In the genomic region with DNA sequence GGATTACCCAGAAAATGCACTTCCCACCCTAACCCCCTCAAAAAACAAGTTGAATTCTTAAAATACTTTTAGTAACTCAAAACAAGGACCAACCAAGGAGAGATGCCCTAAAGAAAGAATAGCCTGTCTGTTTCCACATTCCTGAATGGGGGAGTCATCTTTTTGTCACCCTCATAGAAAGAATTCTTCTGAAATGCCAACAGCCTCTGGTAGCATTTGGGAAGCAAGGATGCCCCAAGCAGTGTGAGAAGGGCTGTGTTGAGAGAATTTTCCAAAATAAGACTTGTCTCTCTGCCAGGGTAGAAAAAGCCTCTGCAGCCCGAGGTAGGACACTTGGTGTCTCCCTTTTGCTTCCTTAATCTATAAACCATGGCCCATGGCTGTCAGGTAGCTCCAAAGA, we compare ENCODE assay signal across 21 cellular contexts.
A peak's percentile ranks its signal among the peaks of the same experiment; 100 is the strongest.
DNase-seq lines count a peak whose midpoint lies in the region; ATAC-seq and TF ChIP-seq lines count a peak whose summit lies in the region.
"Had no signal": no experiment of that assay in that cellular context is flagged by ENCODE, and none has a peak within 500 bp of the region (broad histone marks: within the 10 kb centered on the region; RNA-seq: fewer than 3 reads in every experiment).

No MANE protein-coding gene starts in this region.

- DNase-seq in EH (ENCODE audit: low read depth): peak; percentile 57
- DNase-seq in NCI-H82 treated with DMSO at 0.1 percent for 48 hours (lab: John Stamatoyannopoulos, UW; ENCODE audit: unreplicated experiment): peak; percentile 42
- peak; percentile 82 for DNase-seq in foreskin melanocyte
- DNase-seq in progenitor cell of endocrine pancreas (ENCODE audit: low spot score, unreplicated experiment): no peak
- DNase-seq in activated CD4-positive, alpha-beta T cell treated with anti-CD3 and anti-CD28 coated beads, Interleukin-2, amount 50 U/mL, for 1 hour: no peak
- no peak for DNase-seq in activated CD8-positive, alpha-beta T cell treated with anti-CD3 and anti-CD28 coated beads for 36 hours
- DNase-seq in NCI-H2171 (lab: John Stamatoyannopoulos, UW): no peak
- DNase-seq: activated CD8-positive, alpha-beta memory T cell treated with anti-CD3 and anti-CD28 coated beads, Interleukin-2, amount 50 U/mL, for 48 hours; activated effector memory CD4-positive, alpha-beta T cell treated with anti-CD3 and anti-CD28 coated beads, Interleukin-2, amount 50 U/mL, for 16 hours; activated naive CD8-positive, alpha-beta T cell treated with anti-CD3 and anti-CD28 coated beads, Interleukin-2, amount 50 U/mL, for 24 hours; DMS 273 treated with DMSO at 0.1 percent for 48 hours; GDM1; midbrain; NCI-H187 treated with DMSO at 0.1 percent for 48 hours; NCI-H2227 treated with DMSO at 0.1 percent for 48 hours; NCI-H748 treated with DMSO at 0.1 percent for 48 hours; T-helper 17 cell; upper lobe of right lung had no signal

- no peaks in the 10 kb centered on the region for H3K4me1 Mint-ChIP-seq in progenitor cell of endocrine pancreas (ENCODE audit: low read depth)
- H3K4me1 Mint-ChIP-seq in activated CD8-positive, alpha-beta T cell treated with anti-CD3 and anti-CD28 coated beads for 36 hours (ENCODE audit: low read depth): no peaks in the 10 kb centered on the region
- H3K4me1 Mint-ChIP-seq: activated naive CD8-positive, alpha-beta T cell treated with anti-CD3 and anti-CD28 coated beads, Interleukin-2, amount 50 U/mL, for 24 hours; nephron; T-helper 17 cell had no signal

- no peak for TF ChIP-seq CTCF in progenitor cell of endocrine pancreas (IDR thresholded peaks at IDR 0.05; ENCODE audit: unreplicated experiment)
- TF ChIP-seq CTCF in activated CD8-positive, alpha-beta T cell treated with anti-CD3 and anti-CD28 coated beads for 36 hours (IDR thresholded peaks at IDR 0.05): no peak

- no peak overlapping the region for H3K4me3 Mint-ChIP-seq in progenitor cell of endocrine pancreas (ENCODE audit: low read depth)
- no peak overlapping the region for H3K4me3 Mint-ChIP-seq in activated CD8-positive, alpha-beta T cell treated with anti-CD3 and anti-CD28 coated beads for 36 hours
- H3K4me3 Mint-ChIP-seq: activated naive CD8-positive, alpha-beta T cell treated with anti-CD3 and anti-CD28 coated beads, Interleukin-2, amount 50 U/mL, for 24 hours; brain; nephron; T-helper 17 cell had no signal

- intact Hi-C loops in activated CD8-positive, alpha-beta T cell treated with anti-CD3 and anti-CD28 coated beads for 36 hours (cut with micrococcal nuclease): no loop called here

- H3K27ac Mint-ChIP-seq in progenitor cell of endocrine pancreas: peak overlapping the region; percentile 18
- no peak overlapping the region for H3K27ac Mint-ChIP-seq in activated CD8-positive, alpha-beta T cell treated with anti-CD3 and anti-CD28 coated beads for 36 hours
- H3K27ac Mint-ChIP-seq: activated naive CD8-positive, alpha-beta T cell treated with anti-CD3 and anti-CD28 coated beads, Interleukin-2, amount 50 U/mL, for 24 hours; nephron; T-helper 17 cell had no signal

- CTCF ChIA-PET in activated CD8-positive, alpha-beta T cell treated with anti-CD3 and anti-CD28 coated beads for 36 hours (lab: Charles Lee): no interaction called here

- no peaks in the 10 kb centered on the region for H3K27me3 Mint-ChIP-seq in progenitor cell of endocrine pancreas
- H3K27me3 Mint-ChIP-seq in activated CD8-positive, alpha-beta T cell treated with anti-CD3 and anti-CD28 coated beads for 36 hours: no peaks in the 10 kb centered on the region
- H3K27me3 Mint-ChIP-seq: activated naive CD8-positive, alpha-beta T cell treated with anti-CD3 and anti-CD28 coated beads, Interleukin-2, amount 50 U/mL, for 24 hours; brain; T-helper 17 cell had no signal

- no peaks in the 10 kb centered on the region for H3K9me3 Mint-ChIP-seq in progenitor cell of endocrine pancreas (ENCODE audit: low read depth)
- H3K9me3 Mint-ChIP-seq in activated CD8-positive, alpha-beta T cell treated with anti-CD3 and anti-CD28 coated beads for 36 hours: no peaks in the 10 kb centered on the region
- H3K9me3 Mint-ChIP-seq: activated naive CD8-positive, alpha-beta T cell treated with anti-CD3 and anti-CD28 coated beads, Interleukin-2, amount 50 U/mL, for 24 hours; nephron had no signal

- POLR2A ChIA-PET in activated CD8-positive, alpha-beta T cell treated with anti-CD3 and anti-CD28 coated beads for 36 hours (lab: Charles Lee): no interaction called here

- ATAC-seq in activated CD8-positive, alpha-beta T cell treated with anti-CD3 and anti-CD28 coated beads for 36 hours: no peak
- ATAC-seq: activated naive CD8-positive, alpha-beta T cell treated with anti-CD3 and anti-CD28 coated beads, Interleukin-2, amount 50 U/mL, for 24 hours; sciatic nerve; T-helper 17 cell; upper lobe of right lung had no signal

- H3K36me3 Mint-ChIP-seq in progenitor cell of endocrine pancreas (ENCODE audit: insufficient read depth): no peaks in the 10 kb centered on the region
- H3K36me3 Mint-ChIP-seq in activated CD8-positive, alpha-beta T cell treated with anti-CD3 and anti-CD28 coated beads for 36 hours (ENCODE audit: low read depth): no peaks in the 10 kb centered on the region
- H3K36me3 Mint-ChIP-seq: brain had no signal

Comparison
In these comparisons a context has a peak if more than half of its experiments do, and no peak if none do; other contexts are left out.
1. DNase-seq: peak in EH (single experiment), NCI-H82 treated with DMSO at 0.1 percent for 48 hours (single experiment) and foreskin melanocyte (single experiment); none in progenitor cell of endocrine pancreas (single experiment), activated CD4-positive, alpha-beta T cell treated with anti-CD3 and anti-CD28 coated beads, Interleukin-2, amount 50 U/mL, for 1 hour (single experiment), activated CD8-positive, alpha-beta T cell treated with anti-CD3 and anti-CD28 coated beads for 36 hours (single experiment) and NCI-H2171 (single experiment).